8 cellular contexts compared by ENCODE assay signal in genomic region chr10:129877773-129878371, GRCh38.
A peak's percentile ranks its signal among the peaks of the same experiment; 100 is the strongest.
DNase-seq lines count a peak whose midpoint lies in the region; ATAC-seq, FAIRE-seq and TF ChIP-seq lines count a peak whose summit lies in the region.

No MANE protein-coding gene starts in this region.

- peaks cover 13% of the 10 kb centered on the region for H3K4me1 ChIP-seq in BE2C
- no peaks in the 10 kb centered on the region for H3K4me1 ChIP-seq in HCT116 (ENCODE audit: control insufficient read depth in 1 of 2, insufficient read depth in 2 of 2, low read length in 2 of 2)
- H3K4me1 ChIP-seq in kidney (ENCODE audit: control insufficient read depth in 1 of 2, insufficient read depth in 1 of 2, low read depth in 1 of 2, low read length in 2 of 2) = no peaks in the 10 kb centered on the region

- H3K4me1 Mint-ChIP-seq in activated CD4-positive, alpha-beta T cell treated with anti-CD3 and anti-CD28 coated beads, Interleukin-2, amount 10 ng/mL, durations not matched to agents 7 days and 5 days = no peaks in the 10 kb centered on the region

- no peak overlapping the region for H3K4me3 Mint-ChIP-seq in activated CD4-positive, alpha-beta T cell treated with anti-CD3 and anti-CD28 coated beads, Interleukin-2, amount 10 ng/mL, durations not matched to agents 7 days and 5 days

- TF ChIP-seq CTCF in BE2C (IDR thresholded peaks at IDR 0.05; ENCODE audit: low read depth, low read length) (peak; percentile 76), HCT116 (IDR thresholded peaks at IDR 0.05 in 2 of 3, conservative IDR thresholded peaks at IDR 0.05 in 1 of 3; ENCODE audit: borderline replicate concordance in 1 of 3, insufficient read depth in 1 of 3, low read depth in 2 of 3, low read length in 2 of 3) (peak; percentile 38 to 74 (median 61); a peak in 5 of 6 replicates), kidney (IDR thresholded peaks at IDR 0.05; ENCODE audit: borderline replicate concordance, extremely low read depth, insufficient read depth) (peak; percentile 23)

- no TSS peak for BruUV-seq in HCT116 (replicated peaks; lab: Mats Ljungman, UMichigan)

- no peaks in the 10 kb centered on the region for H4K20me1 ChIP-seq in HCT116 (ENCODE audit: insufficient read depth)

- peaks cover 2% of the 10 kb centered on the region for H3K27me3 Mint-ChIP-seq in activated CD4-positive, alpha-beta T cell treated with anti-CD3 and anti-CD28 coated beads, Interleukin-2, amount 10 ng/mL, durations not matched to agents 7 days and 5 days

- RAD21 ChIA-PET in HCT116 (lab: Charles Lee; ENCODE audit: low non-redundant PET in 1 of 2, low total read pairs in 2 of 2, uncharacterized antibody in 2 of 2, unreplicated experiment in 2 of 2) = no interaction called here

- intact Hi-C loops in HCT116 (cut with micrococcal nuclease) = loop anchor here (10.0 kb wide), 1 partner anchor 97 kb away; no protein-coding TSS in a partner anchor
- intact Hi-C loops in kidney (cut with DNase I) = no loop called here

- H3K9ac ChIP-seq in HCT116 (ENCODE audit: low read length) = no peak overlapping the region
- no peak overlapping the region for H3K9ac ChIP-seq in kidney (ENCODE audit: low read length in 2 of 2)

- H3K79me2 ChIP-seq in HCT116 (ENCODE audit: insufficient read depth, low read length) = no peaks in the 10 kb centered on the region

- TF ChIP-seq POLR2A in HCT116 (IDR thresholded peaks at IDR 0.05; ENCODE audit: borderline replicate concordance, extremely low read depth, insufficient read depth, insufficient read length) = no peak

- H3K9me2 ChIP-seq in HCT116 (ENCODE audit: insufficient read depth) = no peaks in the 10 kb centered on the region

- H3K9me3 Mint-ChIP-seq in activated CD4-positive, alpha-beta T cell treated with anti-CD3 and anti-CD28 coated beads, Interleukin-2, amount 10 ng/mL, durations not matched to agents 7 days and 5 days = no peaks in the 10 kb centered on the region

- FAIRE-seq in kidney (lab: Jason Lieb, UNC) = no peak

- H2AFZ ChIP-seq in HCT116 (ENCODE audit: low read depth, low read length, poor library complexity, severe bottlenecking) = no peak overlapping the region

- CTCF ChIA-PET in HCT116 (lab: Charles Lee) = interaction anchor here (1.2 kb wide), 1 partner anchor 12 kb away, joined by 4 read pairs; no protein-coding TSS in a partner anchor
- CTCF ChIA-PET in activated CD4-positive, alpha-beta T cell treated with anti-CD3 and anti-CD28 coated beads, Interleukin-2, amount 10 ng/mL, durations not matched to agents 7 days and 5 days (lab: Charles Lee) = interaction anchor here (0.6 kb wide), 1 partner anchor 252 kb away, joined by 3 read pairs; no protein-coding TSS in a partner anchor

- H3K36me3 ChIP-seq in BE2C = no peaks in the 10 kb centered on the region
- H3K36me3 ChIP-seq in HCT116 (ENCODE audit: control insufficient read depth in 1 of 2, insufficient read depth in 2 of 2, low read length in 2 of 2) = no peaks in the 10 kb centered on the region
- H3K36me3 ChIP-seq in kidney (ENCODE audit: control insufficient read depth in 1 of 2, insufficient read depth in 2 of 2, low read length in 2 of 2) = no peaks in the 10 kb centered on the region

- no peak overlapping the region for H3K4me2 ChIP-seq in HCT116 (ENCODE audit: low read length)

- H3K36me3 Mint-ChIP-seq in activated CD4-positive, alpha-beta T cell treated with anti-CD3 and anti-CD28 coated beads, Interleukin-2, amount 10 ng/mL, durations not matched to agents 7 days and 5 days (ENCODE audit: low read depth) = no peaks in the 10 kb centered on the region

- no peak overlapping the region for H3K27ac Mint-ChIP-seq in activated CD4-positive, alpha-beta T cell treated with anti-CD3 and anti-CD28 coated beads, Interleukin-2, amount 10 ng/mL, durations not matched to agents 7 days and 5 days

- H3K4me3 ChIP-seq in BE2C (ENCODE audit: low read depth, low read length) = no peak overlapping the region
- H3K4me3 ChIP-seq in HCT116 (replicated peaks in 1 of 2; ENCODE audit: low read depth in 1 of 2, low read length in 2 of 2) = no peak overlapping the region
- no peak overlapping the region for H3K4me3 ChIP-seq in kidney (ENCODE audit: low read length in 2 of 2)

- DNase-seq in BE2C (peak; percentile 42), HCT116 (ENCODE audit: low read depth, low spot score) (no peak), kidney (no peak), H4 (ENCODE audit: low spot score) (no peak), NCI-H146 (lab: John Stamatoyannopoulos, UW) (no peak)
- peak; percentile 45 for DNase-seq in activated CD4-positive, alpha-beta T cell treated with anti-CD3 and anti-CD28 coated beads, Interleukin-2, amount 10 ng/mL, durations not matched to agents 7 days and 5 days

- H3K27me3 ChIP-seq in BE2C = no peaks in the 10 kb centered on the region
- 0 out of 2 replicates have a peak, but pooled peaks cover 4% of the 10 kb centered on the region for H3K27me3 ChIP-seq in HCT116 (ENCODE audit: insufficient read depth, low read length)

- TF ChIP-seq RAD21 in HCT116 (IDR thresholded peaks at IDR 0.05; ENCODE audit: low read depth) = peak; percentile 37; the same call in 1 of the 2 replicates

- no peak overlapping the region for H3K27ac ChIP-seq in HCT116 (ENCODE audit: low read depth, low read length)
- no peak overlapping the region for H3K27ac ChIP-seq in kidney (ENCODE audit: low read depth in 2 of 2, low read length in 2 of 2)

- no peaks in the 10 kb centered on the region for H3K9me3 ChIP-seq in BE2C
- no peaks in the 10 kb centered on the region for H3K9me3 ChIP-seq in HCT116 (ENCODE audit: control insufficient read depth in 1 of 2, insufficient read depth in 1 of 2, low read depth in 1 of 2, low read length in 2 of 2)
- no peaks in the 10 kb centered on the region for H3K9me3 ChIP-seq in kidney (ENCODE audit: control insufficient read depth in 1 of 2, low read length in 2 of 2)

- POLR2A ChIA-PET in HCT116 (lab: Charles Lee) = no interaction called here
- POLR2A ChIA-PET in activated CD4-positive, alpha-beta T cell treated with anti-CD3 and anti-CD28 coated beads, Interleukin-2, amount 10 ng/mL, durations not matched to agents 7 days and 5 days (lab: Charles Lee) = no interaction called here

- ATAC-seq in HCT116 (peak; percentile 97), GM19467 (IDR thresholded peaks at IDR 0.05; ENCODE audit: unreplicated experiment) (no peak), GM18520 (IDR thresholded peaks at IDR 0.05; ENCODE audit: unreplicated experiment) (no peak)

TF ChIP-seq in HCT116, 20 proteins besides CTCF, POLR2A, EP300 and RAD21:
- no peak for TF ChIP-seq ZFX (IDR thresholded peaks at IDR 0.05)
- no peak for TF ChIP-seq SRF (IDR thresholded peaks at IDR 0.05; ENCODE audit: low read depth)
TF ChIP-seq in HCT116: peak in this region for 0.

Comparison
In these comparisons a context has a peak if more than half of its experiments do, and no peak if none do; other contexts are left out.
1. DNase-seq: peak in BE2C (single experiment) and activated CD4-positive, alpha-beta T cell treated with anti-CD3 and anti-CD28 coated beads, Interleukin-2, amount 10 ng/mL, durations not matched to agents 7 days and 5 days (single experiment); none in HCT116 (single experiment), kidney (single experiment), H4 (single experiment) and NCI-H146 (single experiment).
2. CTCF ChIP-seq: peak in every context shown above with its lines; median percentile 76 in BE2C; 61 in HCT116; 23 in kidney.